Comparison of ENCODE assay signal across 17 cellular contexts in genomic region chr11:114170226-114170625, GRCh38.
DNase-seq lines count a peak whose midpoint lies in the region; ATAC-seq and TF ChIP-seq lines count a peak whose summit lies in the region.
"Had no signal": no experiment of that assay in that cellular context is flagged by ENCODE, and none has a peak within 500 bp of the region (broad histone marks: within the 10 kb centered on the region; RNA-seq: fewer than 3 reads in every experiment).

No MANE protein-coding gene starts in this region.

- H3K9me3 Mint-ChIP-seq in MCF 10A (ENCODE audit: unreplicated experiment), result no peaks in the 10 kb centered on the region
- H3K9me3 Mint-ChIP-seq in neural progenitor cell, result no peaks in the 10 kb centered on the region
- H3K9me3 Mint-ChIP-seq: activated naive CD4-positive, alpha-beta T cell treated with anti-CD3 and anti-CD28 coated beads, Interleukin-2, amount 50 U/mL, for 72 hours; CD4-positive, alpha-beta memory T cell had no signal

- WGBS in mammary epithelial cell (ENCODE audit: low coverage, missing lambda C conversion rate), result 87% methylated on average over 9 of the region's 10 CpGs
- WGBS in transverse colon (ENCODE audit: low coverage in 1 of 2), 2 donors, result 86 to 87% methylated on average over 2 to 10 of the region's 10 CpGs

- H3K79me2 ChIP-seq in mammary epithelial cell (ENCODE audit: insufficient read depth, low read length), result no peaks in the 10 kb centered on the region
- H3K79me2 ChIP-seq in neural progenitor cell (ENCODE audit: low read depth), result no peaks in the 10 kb centered on the region

- POLR2A ChIA-PET in MCF 10A (lab: Yijun Ruan, JAX), result interaction anchor here (0.8 to 33.6 kb wide), 7 partner anchors 7 to 107 kb away, joined by 3 to 1399 read pairs (median 6); no protein-coding TSS in a partner anchor

- in situ Hi-C loops in mammary epithelial cell (cut with MboI; ENCODE audit: low sequenced_read_pairs in 2 of 2) (loop anchor here in 1 of 2 donors (10.0 kb wide), 1 partner anchor 105 kb away; no protein-coding TSS in a partner anchor), transverse colon (cut with MboI; ENCODE audit: low pct_ligation_motif_present in 1 of 4, low pct_unique_long_range_greater_than_20kb in 1 of 4, low sequenced_read_pairs in 3 of 4) (no loop called here)

- dilution Hi-C loops in mammary epithelial cell (cut with HindIII; ENCODE audit: low sequenced_read_pairs), result loop anchor here (5.0 kb wide), 1 partner anchor 103 kb away; no protein-coding TSS in a partner anchor

- ATAC-seq in HG03565 (IDR thresholded peaks at IDR 0.05; ENCODE audit: unreplicated experiment) (no peak), HG03025 (IDR thresholded peaks at IDR 0.05; ENCODE audit: low FRiP score, unreplicated experiment) (no peak)
- ATAC-seq: activated naive CD4-positive, alpha-beta T cell treated with anti-CD3 and anti-CD28 coated beads, Interleukin-2, amount 50 U/mL, for 72 hours; Panc1 had no signal

- H3K4me3 ChIP-seq in mammary epithelial cell (replicated peaks in 1 of 3; ENCODE audit: insufficient read depth in 1 of 3, low read depth in 2 of 3, low read length in 3 of 3) (no peak overlapping the region), dorsolateral prefrontal cortex (no peak overlapping the region), neural progenitor cell (no peak overlapping the region), transverse colon (no peak overlapping the region)

- H3K36me3 ChIP-seq in mammary epithelial cell (ENCODE audit: insufficient read depth, low read length) (no peaks in the 10 kb centered on the region), neural progenitor cell (no peaks in the 10 kb centered on the region), transverse colon (no peaks in the 10 kb centered on the region)

- intact Hi-C loops in MCF 10A (cut with micrococcal nuclease) (no loop called here), mammary epithelial cell (cut with micrococcal nuclease) (no loop called here), dorsolateral prefrontal cortex (cut with DNase I) (loop anchor here in 1 of 2 donors (10.0 kb wide), 1 partner anchor 275 kb away; no protein-coding TSS in a partner anchor), transverse colon (cut with DNase I; ENCODE audit: low total_unique reads) (no loop called here)

- peak overlapping the region; percentile 99 for H3K27ac Mint-ChIP-seq in MCF 10A (ENCODE audit: low read depth, unreplicated experiment)
- H3K27ac Mint-ChIP-seq in neural progenitor cell, result peak overlapping the region; percentile 65
- H3K27ac Mint-ChIP-seq: activated naive CD4-positive, alpha-beta T cell treated with anti-CD3 and anti-CD28 coated beads, Interleukin-2, amount 50 U/mL, for 72 hours had no signal

- H2AFZ ChIP-seq in mammary epithelial cell (ENCODE audit: low read depth, low read length) (no peak overlapping the region), neural progenitor cell (replicated peaks) (no peak overlapping the region)

- TF ChIP-seq CTCF in MCF 10A (IDR thresholded peaks at IDR 0.05; ENCODE audit: unreplicated experiment), result no peak
- TF ChIP-seq CTCF in mammary epithelial cell (conservative IDR thresholded peaks at IDR 0.05 in 1 of 2, IDR thresholded peaks at IDR 0.05 in 1 of 2; ENCODE audit: extremely low read depth in 1 of 2, insufficient read depth in 1 of 2, low read depth in 1 of 2, low read length in 2 of 2), result no peak
- TF ChIP-seq CTCF in dorsolateral prefrontal cortex (IDR thresholded peaks at IDR 0.05 in 54 of 56, conservative IDR thresholded peaks at IDR 0.05 in 2 of 56; ENCODE audit: low read depth in 1 of 56, partially characterized antibody in 56 of 56), result no peak
- no peak for TF ChIP-seq CTCF in neural progenitor cell (IDR thresholded peaks at IDR 0.05)
- no peak for TF ChIP-seq CTCF in transverse colon (IDR thresholded peaks at IDR 0.05)

- no peak for TF ChIP-seq POLR2A in transverse colon (IDR thresholded peaks at IDR 0.05)

- H3K4me1 ChIP-seq in mammary epithelial cell (ENCODE audit: insufficient read depth, low read length), result peaks cover 18% of the 10 kb centered on the region
- peaks cover 72% of the 10 kb centered on the region for H3K4me1 ChIP-seq in neural progenitor cell
- H3K4me1 ChIP-seq in transverse colon, result peaks cover 95 to 100% (median 97%) of the 10 kb centered on the region in 4 donors

- H3K27me3 Mint-ChIP-seq in MCF 10A (ENCODE audit: insufficient read depth, unreplicated experiment) (no peaks in the 10 kb centered on the region), neural progenitor cell (ENCODE audit: insufficient read depth, low read depth) (peaks cover 5% of the 10 kb centered on the region)
- H3K27me3 Mint-ChIP-seq: CD4-positive, alpha-beta memory T cell had no signal

- no peak overlapping the region for H3K27ac ChIP-seq in mammary epithelial cell (ENCODE audit: insufficient read depth, low read depth, low read length)
- peak overlapping the region; percentile 47 to 100 (median 100) for H3K27ac ChIP-seq in dorsolateral prefrontal cortex
- no peak overlapping the region for H3K27ac ChIP-seq in neural progenitor cell
- peak overlapping the region; percentile 94 to 96 (median 96) for H3K27ac ChIP-seq in transverse colon

- CTCF ChIA-PET in MCF 10A (lab: Yijun Ruan, JAX), result interaction anchor here (1.1 kb wide), 1 partner anchor 175 kb away, joined by 3 read pairs; no protein-coding TSS in a partner anchor
- CTCF ChIA-PET in mammary epithelial cell (lab: Charles Lee; ENCODE audit: low non-redundant PET), result no interaction called here

- H3K27me3 ChIP-seq in mammary epithelial cell (ENCODE audit: insufficient read depth, low read length), result peaks cover 14% of the 10 kb centered on the region
- H3K27me3 ChIP-seq in dorsolateral prefrontal cortex, result no peaks in the 10 kb centered on the region
- H3K27me3 ChIP-seq in neural progenitor cell, result no peaks in the 10 kb centered on the region
- no peaks in the 10 kb centered on the region for H3K27me3 ChIP-seq in transverse colon

- H3K9me3 ChIP-seq in mammary epithelial cell (replicated peaks; ENCODE audit: insufficient read depth, low read length) (no peaks in the 10 kb centered on the region), neural progenitor cell (ENCODE audit: low read depth) (no peaks in the 10 kb centered on the region), transverse colon (no peaks in the 10 kb centered on the region)

- H3K4me1 Mint-ChIP-seq in MCF 10A (ENCODE audit: insufficient read depth, unreplicated experiment), result peaks cover 84% of the 10 kb centered on the region
- peaks cover 85% of the 10 kb centered on the region for H3K4me1 Mint-ChIP-seq in neural progenitor cell

- H3K9ac ChIP-seq in mammary epithelial cell (ENCODE audit: insufficient read depth, low read length), result no peak overlapping the region
- H3K9ac ChIP-seq in neural progenitor cell, result no peak overlapping the region

- TF ChIP-seq EP300 in transverse colon (IDR thresholded peaks at IDR 0.05; ENCODE audit: low read depth), result no peak

- BruUV-seq in MCF 10A (replicated peaks; lab: Mats Ljungman, UMichigan), result no TSS peak
- no TSS peak for BruUV-seq in mammary epithelial cell (replicated peaks; lab: Mats Ljungman, UMichigan)

- H3F3A ChIP-seq in neural progenitor cell (ENCODE audit: low read depth), result peaks cover 14% of the 10 kb centered on the region

- H3K4me2 ChIP-seq in mammary epithelial cell (ENCODE audit: insufficient read depth, low read depth, low read length) (no peak overlapping the region), neural progenitor cell (peak overlapping the region; percentile 59)

- no peak for DNase-seq in MCF 10A (ENCODE audit: unreplicated experiment)
- DNase-seq in mammary epithelial cell, result no peak
- no peak for DNase-seq in dorsolateral prefrontal cortex
- DNase-seq in neural progenitor cell (ENCODE audit: low spot score), result peak; percentile 74
- no peak for DNase-seq in transverse colon
- no peak for DNase-seq in NCI-H146 treated with DMSO at 0.1 percent for 48 hours (lab: John Stamatoyannopoulos, UW; ENCODE audit: unreplicated experiment)
- DNase-seq: 8988T; activated CD4-positive, CD25-positive, alpha-beta regulatory T cell treated with anti-CD3 and anti-CD28 coated beads, Interleukin-2, amount 50 U/mL, for 72 hours; activated CD8-positive, alpha-beta memory T cell treated with anti-CD3 and anti-CD28 coated beads, Interleukin-2, amount 50 U/mL, for 48 hours; CD4-positive, alpha-beta memory T cell; cerebellar nuclear complex; NCI-H187 treated with DMSO at 0.1 percent for 48 hours; NCI-H524 had no signal

- H3K4me3 Mint-ChIP-seq in MCF 10A (ENCODE audit: unreplicated experiment), result no peak overlapping the region
- peak overlapping the region; percentile 4 for H3K4me3 Mint-ChIP-seq in neural progenitor cell

- H3K36me3 Mint-ChIP-seq in MCF 10A (ENCODE audit: insufficient read depth, unreplicated experiment), result peaks cover 100% of the 10 kb centered on the region
- peaks cover 2% of the 10 kb centered on the region for H3K36me3 Mint-ChIP-seq in neural progenitor cell
- H3K36me3 Mint-ChIP-seq: activated naive CD4-positive, alpha-beta T cell treated with anti-CD3 and anti-CD28 coated beads, Interleukin-2, amount 50 U/mL, for 72 hours; CD4-positive, alpha-beta memory T cell had no signal

- H4K20me1 ChIP-seq in mammary epithelial cell (ENCODE audit: insufficient read depth, low read length), result no peaks in the 10 kb centered on the region
- H4K20me1 ChIP-seq in neural progenitor cell (ENCODE audit: low read depth), result peaks cover 29% of the 10 kb centered on the region

Comparison
In these comparisons a context has a peak if more than half of its experiments do, and no peak if none do; other contexts are left out.
1. H3K27ac ChIP-seq: peak in dorsolateral prefrontal cortex (59 of 59) and transverse colon (4 of 4); none in mammary epithelial cell (single experiment) and neural progenitor cell (single experiment).